10 cellular contexts compared by ENCODE assay signal in genomic region chr13:26529441-26529840, GRCh38. TPM values are rescaled to one million over a fixed set of nuclear protein-coding genes. Genes with fewer than 3 reads are reported as not detected.
DNase-seq lines count a peak whose midpoint lies in the region; ATAC-seq and TF ChIP-seq lines count a peak whose summit lies in the region.
"Had no signal": no experiment of that assay in that cellular context is flagged by ENCODE, and none has a peak within 500 bp of the region (broad histone marks: within the 10 kb centered on the region; RNA-seq: fewer than 3 reads in every experiment).

No MANE protein-coding gene starts in this region.

- intact Hi-C loops in esophagus squamous epithelium (cut with DNase I) = no loop called here

- no peaks in the 10 kb centered on the region for H3K27me3 ChIP-seq in esophagus squamous epithelium

- TF ChIP-seq POLR2A in esophagus squamous epithelium (IDR thresholded peaks at IDR 0.05) = no peak

- H3K27ac Mint-ChIP-seq in activated CD8-positive, alpha-beta memory T cell treated with anti-CD3 and anti-CD28 coated beads, Interleukin-2, amount 10 ng/mL, durations not matched to agents 7 days and 5 days = no peak overlapping the region
- H3K27ac Mint-ChIP-seq: CD4-positive, alpha-beta memory T cell; T-helper 1 cell treated with Interleukin-12 subunit alpha and Interleukin-12 subunit beta and Interleukin-4 antibody, amounts not matched to agents 30 μg/mL and 1 μg/mL, for 36 hours had no signal

- H3K9me3 Mint-ChIP-seq in activated CD8-positive, alpha-beta memory T cell treated with anti-CD3 and anti-CD28 coated beads, Interleukin-2, amount 10 ng/mL, durations not matched to agents 7 days and 5 days (ENCODE audit: low read depth) = no peaks in the 10 kb centered on the region
- H3K9me3 Mint-ChIP-seq: T-helper 1 cell treated with Interleukin-12 subunit alpha and Interleukin-12 subunit beta and Interleukin-4 antibody, amounts not matched to agents 30 μg/mL and 1 μg/mL, for 36 hours had no signal

- WGBS in esophagus squamous epithelium, 2 donors = 37 to 42% methylated on average over 6 of the region's 6 CpGs

- TF ChIP-seq CTCF in fibroblast of pulmonary artery (IDR thresholded peaks at IDR 0.05; ENCODE audit: low read length, missing control alignments) (no peak), esophagus squamous epithelium (IDR thresholded peaks at IDR 0.05) (no peak)

- H3K4me3 ChIP-seq in fibroblast of pulmonary artery (replicated peaks; ENCODE audit: low read depth, low read length) = no peak overlapping the region
- no peak overlapping the region for H3K4me3 ChIP-seq in esophagus squamous epithelium

- CTCF ChIA-PET in activated CD8-positive, alpha-beta memory T cell treated with anti-CD3 and anti-CD28 coated beads, Interleukin-2, amount 10 ng/mL, durations not matched to agents 7 days and 5 days (lab: Charles Lee) = interaction anchor here (1.6 kb wide), 1 partner anchor 47 kb away, joined by 3 read pairs; no protein-coding TSS in a partner anchor

- no peak overlapping the region for H3K4me3 Mint-ChIP-seq in activated CD8-positive, alpha-beta memory T cell treated with anti-CD3 and anti-CD28 coated beads, Interleukin-2, amount 10 ng/mL, durations not matched to agents 7 days and 5 days
- H3K4me3 Mint-ChIP-seq: CD4-positive, alpha-beta memory T cell; T-helper 1 cell treated with Interleukin-12 subunit alpha and Interleukin-12 subunit beta and Interleukin-4 antibody, amounts not matched to agents 30 μg/mL and 1 μg/mL, for 36 hours had no signal

- H3K36me3 ChIP-seq in esophagus squamous epithelium = no peaks in the 10 kb centered on the region

- H3K4me1 ChIP-seq in esophagus squamous epithelium = no peaks in the 10 kb centered on the region

- ATAC-seq in activated CD8-positive, alpha-beta memory T cell treated with anti-CD3 and anti-CD28 coated beads, Interleukin-2, amount 10 ng/mL, durations not matched to agents 7 days and 5 days = no peak
- ATAC-seq in GM19035 (IDR thresholded peaks at IDR 0.05; ENCODE audit: unreplicated experiment) (no peak), HG02981 (IDR thresholded peaks at IDR 0.05; ENCODE audit: unreplicated experiment) (no peak)

- H3K27me3 Mint-ChIP-seq in activated CD8-positive, alpha-beta memory T cell treated with anti-CD3 and anti-CD28 coated beads, Interleukin-2, amount 10 ng/mL, durations not matched to agents 7 days and 5 days = no peaks in the 10 kb centered on the region

- H3K9me3 ChIP-seq in esophagus squamous epithelium = no peaks in the 10 kb centered on the region

- no peak overlapping the region for H3K27ac ChIP-seq in esophagus squamous epithelium

- peak; percentile 50 for DNase-seq in activated CD8-positive, alpha-beta memory T cell treated with anti-CD3 and anti-CD28 coated beads, Interleukin-2, amount 10 ng/mL, durations not matched to agents 7 days and 5 days
- DNase-seq in activated CD8-positive, alpha-beta memory T cell treated with anti-CD3 and anti-CD28 coated beads, Interleukin-2, amount 50 U/mL, for 4 hours = no peak
- DNase-seq in RPMI8226 = peak; percentile 45
- DNase-seq in fibroblast of pulmonary artery (ENCODE audit: low read depth) = peak; percentile 72
- DNase-seq in stimulated activated CD4-positive, alpha-beta T cell treated with anti-CD3 and anti-CD28 coated beads, Interleukin-4, amount 100 ng/mL, for 1 hour = peak; percentile 11
- DNase-seq in esophagus squamous epithelium (lab: John Stamatoyannopoulos, UW) = no peak

- H3K36me3 Mint-ChIP-seq in activated CD8-positive, alpha-beta memory T cell treated with anti-CD3 and anti-CD28 coated beads, Interleukin-2, amount 10 ng/mL, durations not matched to agents 7 days and 5 days = no peaks in the 10 kb centered on the region
- H3K36me3 Mint-ChIP-seq: CD4-positive, alpha-beta memory T cell had no signal

- H3K4me1 Mint-ChIP-seq in activated CD8-positive, alpha-beta memory T cell treated with anti-CD3 and anti-CD28 coated beads, Interleukin-2, amount 10 ng/mL, durations not matched to agents 7 days and 5 days = no peaks in the 10 kb centered on the region
- H3K4me1 Mint-ChIP-seq: CD4-positive, alpha-beta memory T cell had no signal

RNA-seq across cellular contexts. Expression of gene WASF3, which starts 28.0 kb away (rescaled TPM):
- under 1 TPM in 1 of 2 experiments, not detected in 1; 0.12 TPM for total RNA-seq in activated CD8-positive, alpha-beta memory T cell treated with anti-CD3 and anti-CD28 coated beads, Interleukin-2, amount 10 ng/mL, durations not matched to agents 7 days and 5 days
- 10 to 100 TPM in 1 of 4 donors, 1 to 10 TPM in 3; 1.4 to 13.9 (median 2.8) TPM for total RNA-seq in esophagus squamous epithelium
- total RNA-seq: CD4-positive, alpha-beta memory T cell had no signal

Comparison
In these comparisons a context has a peak if more than half of its experiments do, and no peak if none do; other contexts are left out.
1. DNase-seq: peak in activated CD8-positive, alpha-beta memory T cell treated with anti-CD3 and anti-CD28 coated beads, Interleukin-2, amount 10 ng/mL, durations not matched to agents 7 days and 5 days (single experiment), RPMI8226 (single experiment), fibroblast of pulmonary artery (single experiment) and stimulated activated CD4-positive, alpha-beta T cell treated with anti-CD3 and anti-CD28 coated beads, Interleukin-4, amount 100 ng/mL, for 1 hour (single experiment); none in activated CD8-positive, alpha-beta memory T cell treated with anti-CD3 and anti-CD28 coated beads, Interleukin-2, amount 50 U/mL, for 4 hours (single experiment) and esophagus squamous epithelium (single experiment).